ENCODE assay signal across 22 cellular contexts in genomic region chr22:25353516-25354445, GRCh38.
"Had no signal": no experiment of that assay in that cellular context is flagged by ENCODE, and none has a peak within 500 bp of the region (broad histone marks: within the 10 kb centered on the region; RNA-seq: fewer than 3 reads in every experiment).

No MANE protein-coding gene starts in this region.

- H3K27ac Mint-ChIP-seq: activated CD8-positive, alpha-beta memory T cell treated with anti-CD3 and anti-CD28 coated beads, Interleukin-2, amount 10 ng/mL, durations not matched to agents 7 days and 5 days; activated CD8-positive, alpha-beta T cell treated with anti-CD3 and anti-CD28 coated beads for 36 hours; activated T-helper 17 cell treated with anti-CD3 and anti-CD28 coated beads, Interleukin-2, amount 50 U/mL, for 72 hours; memory B cell; nephron had no signal

- H3K4me3 ChIP-seq: body of pancreas, testis had no signal

- H3K4me1 Mint-ChIP-seq: activated CD8-positive, alpha-beta memory T cell treated with anti-CD3 and anti-CD28 coated beads, Interleukin-2, amount 10 ng/mL, durations not matched to agents 7 days and 5 days; activated T-helper 17 cell treated with anti-CD3 and anti-CD28 coated beads, Interleukin-2, amount 50 U/mL, for 72 hours; memory B cell; nephron; stimulated activated naive B cell treated with anti-CD40 and anti-IgM and Interleukin-4, amounts not matched to agents 10 μg/mL and 1 μg/mL and 100 μg/mL, for 72 hours had no signal

- H3K27ac ChIP-seq: body of pancreas, foreskin keratinocyte, testis had no signal

- H3K9me3 Mint-ChIP-seq: activated CD8-positive, alpha-beta T cell treated with anti-CD3 and anti-CD28 coated beads for 36 hours; activated T-helper 17 cell treated with anti-CD3 and anti-CD28 coated beads, Interleukin-2, amount 50 U/mL, for 72 hours; memory B cell; nephron; stimulated activated naive B cell treated with anti-CD40 and anti-IgM and Interleukin-4, amounts not matched to agents 10 μg/mL and 1 μg/mL and 100 μg/mL, for 72 hours had no signal

- DNase-seq: activated CD4-positive, alpha-beta T cell treated with anti-CD3 and anti-CD28 coated beads for 48 hours; activated CD8-positive, alpha-beta memory T cell treated with anti-CD3 and anti-CD28 coated beads, Interleukin-2, amount 10 ng/mL, durations not matched to agents 7 days and 5 days; activated CD8-positive, alpha-beta T cell treated with anti-CD3 and anti-CD28 coated beads for 36 hours; activated naive CD4-positive, alpha-beta T cell treated with Interleukin-2 at 50 U/mL for 16 hours; anterior cingulate cortex; body of pancreas; caudate nucleus; dermis blood vessel endothelial cell; effector CD8-positive, alpha-beta T cell; foreskin keratinocyte; occipital lobe; retina; SK-N-SH; stimulated activated CD4-positive, alpha-beta T cell treated with anti-CD3 and anti-CD28 coated beads, Interleukin-2, amount 100 ng/mL, for 48 hours; stimulated activated CD8-positive, alpha-beta memory T cell treated with anti-CD3 and anti-CD28 coated beads, Interleukin-4, amount 100 ng/mL, for 48 hours; stimulated activated naive B cell treated with anti-CD40 and anti-IgM and Interleukin-4, amounts not matched to agents 10 μg/mL and 1 μg/mL and 100 μg/mL, for 72 hours; T-helper 2 cell; testis; trophoblast cell had no signal

- H3K27me3 ChIP-seq: body of pancreas, foreskin keratinocyte, testis had no signal

- H3K4me3 Mint-ChIP-seq: activated CD8-positive, alpha-beta memory T cell treated with anti-CD3 and anti-CD28 coated beads, Interleukin-2, amount 10 ng/mL, durations not matched to agents 7 days and 5 days; activated CD8-positive, alpha-beta T cell treated with anti-CD3 and anti-CD28 coated beads for 36 hours; activated T-helper 17 cell treated with anti-CD3 and anti-CD28 coated beads, Interleukin-2, amount 50 U/mL, for 72 hours; memory B cell; nephron had no signal

- H3K9me3 ChIP-seq: body of pancreas, SK-N-SH, testis had no signal

- H3K27me3 Mint-ChIP-seq: activated CD8-positive, alpha-beta memory T cell treated with anti-CD3 and anti-CD28 coated beads, Interleukin-2, amount 10 ng/mL, durations not matched to agents 7 days and 5 days; activated CD8-positive, alpha-beta T cell treated with anti-CD3 and anti-CD28 coated beads for 36 hours; activated T-helper 17 cell treated with anti-CD3 and anti-CD28 coated beads, Interleukin-2, amount 50 U/mL, for 72 hours; memory B cell; stimulated activated naive B cell treated with anti-CD40 and anti-IgM and Interleukin-4, amounts not matched to agents 10 μg/mL and 1 μg/mL and 100 μg/mL, for 72 hours had no signal

- H3K4me1 ChIP-seq: body of pancreas, foreskin keratinocyte, testis had no signal

- ATAC-seq: activated CD8-positive, alpha-beta memory T cell treated with anti-CD3 and anti-CD28 coated beads, Interleukin-2, amount 10 ng/mL, durations not matched to agents 7 days and 5 days; activated CD8-positive, alpha-beta T cell treated with anti-CD3 and anti-CD28 coated beads for 36 hours; activated T-helper 17 cell treated with anti-CD3 and anti-CD28 coated beads, Interleukin-2, amount 50 U/mL, for 72 hours; body of pancreas; foreskin keratinocyte; stimulated activated naive B cell treated with anti-CD40 and anti-IgM and Interleukin-4, amounts not matched to agents 10 μg/mL and 1 μg/mL and 100 μg/mL, for 72 hours had no signal
